Comparison of ENCODE assay signal across 8 cellular contexts in the genomic region with DNA sequence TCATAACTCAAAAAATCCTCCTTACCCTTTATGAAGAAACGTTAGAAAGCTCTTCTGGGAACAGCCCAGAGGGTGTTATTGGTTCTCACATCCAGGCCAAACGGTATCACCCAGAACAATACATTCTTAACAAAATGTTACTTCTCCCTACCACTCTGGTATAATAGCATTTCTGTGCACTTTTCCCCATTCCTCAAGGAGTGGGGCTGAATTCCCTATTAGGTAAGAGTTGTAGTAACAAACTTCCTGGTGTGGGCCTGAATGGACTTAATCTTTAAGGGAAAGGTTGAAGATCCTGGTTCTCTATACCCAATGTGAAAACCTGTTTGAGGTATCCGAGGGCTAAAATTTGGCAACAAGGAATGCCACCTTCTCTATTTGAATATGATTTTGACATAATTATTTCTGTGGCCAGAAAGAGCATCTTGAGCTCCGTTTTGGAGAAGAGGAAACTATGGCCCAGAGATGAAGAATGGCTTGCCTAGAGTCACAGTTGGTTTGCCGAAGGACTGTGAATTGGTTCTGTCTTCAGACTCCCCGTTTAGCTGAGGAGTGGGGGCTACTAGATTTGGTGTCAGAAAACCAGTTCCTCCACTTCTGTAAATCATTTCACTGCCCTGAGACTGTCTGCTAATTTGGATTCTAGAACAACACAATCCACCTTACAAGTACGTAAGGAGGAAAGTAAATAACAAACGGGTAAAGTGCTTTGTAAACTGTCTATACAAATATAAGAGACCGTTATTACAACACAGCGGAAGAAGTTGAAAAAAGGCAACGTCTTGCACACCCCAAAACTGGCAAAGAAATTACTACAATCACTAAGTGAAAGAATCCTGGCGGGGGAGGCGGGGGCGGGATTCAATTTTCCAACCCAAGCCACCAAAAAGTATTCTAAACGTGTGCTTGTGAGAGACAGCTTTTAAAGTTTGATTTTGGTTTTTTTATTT. TPM values are rescaled to one million over a fixed set of nuclear protein-coding genes. Genes with fewer than 3 reads are reported as not detected.
DNase-seq lines count a peak whose midpoint lies in the region; ATAC-seq and TF ChIP-seq lines count a peak whose summit lies in the region.

No MANE protein-coding gene starts in this region.

- H2BK5ac ChIP-seq in mesendoderm (ENCODE audit: low read length), result no peak overlapping the region

- no CpG with 5 or more reads among the region's 15 CpGs for WGBS in mesendoderm (ENCODE audit: extremely low coverage, insufficient coverage, low lambda C conversion rate)
- WGBS in suprapubic skin, result 9% methylated on average over 15 of the region's 15 CpGs

- no peak overlapping the region for H2AFZ ChIP-seq in OCI-LY7 (ENCODE audit: low read length)

- in situ Hi-C loops in T47D (cut with HindIII; ENCODE audit: low pct_unique_long_range_greater_than_20kb, low sequenced_read_pairs), result no loop called here

- no peak overlapping the region for H3K18ac ChIP-seq in mesendoderm (ENCODE audit: low read length)

- no peak for TF ChIP-seq POLR2A in suprapubic skin (IDR thresholded peaks at IDR 0.05)

- H3K56ac ChIP-seq in mesendoderm (ENCODE audit: low read length), result peak overlapping the region; percentile 99

- peaks cover 16% of the 10 kb centered on the region for H4K20me1 ChIP-seq in OCI-LY7 (ENCODE audit: insufficient read depth, low read length)

- H3K9me3 ChIP-seq in OCI-LY7 (ENCODE audit: low read length) (no peaks in the 10 kb centered on the region; the same call in 1 of the 2 replicates), suprapubic skin (no peaks in the 10 kb centered on the region)

- H2AK5ac ChIP-seq in mesendoderm (ENCODE audit: low read length), result no peak overlapping the region

- no peak overlapping the region for H4K5ac ChIP-seq in mesendoderm (ENCODE audit: low read length)

- peaks cover 69% of the 10 kb centered on the region for H3K79me2 ChIP-seq in OCI-LY7 (ENCODE audit: insufficient read depth, low read depth, low read length)
- H3K79me2 ChIP-seq in mesendoderm (ENCODE audit: control insufficient read depth, insufficient read depth, low read length), result peaks cover 41% of the 10 kb centered on the region

- H3K4me2 ChIP-seq in OCI-LY7 (ENCODE audit: low read length), result peak overlapping the region; percentile 97
- peak overlapping the region; percentile 75 for H3K4me2 ChIP-seq in mesendoderm (ENCODE audit: low read length)

- H3K27me3 ChIP-seq in mesendoderm (ENCODE audit: insufficient read depth, low read length, poor library complexity) (no peaks in the 10 kb centered on the region), suprapubic skin (no peaks in the 10 kb centered on the region)

- no peak overlapping the region for H3K23ac ChIP-seq in mesendoderm (ENCODE audit: low read length)

- H3K27ac ChIP-seq in OCI-LY7 (ENCODE audit: low read depth, low read length, poor library complexity, severe bottlenecking), result peak overlapping the region; percentile 95
- H3K27ac ChIP-seq in mesendoderm (ENCODE audit: low read depth, low read length), result no peak overlapping the region
- peak overlapping the region; percentile 99 for H3K27ac ChIP-seq in suprapubic skin

- no peak overlapping the region for H4K8ac ChIP-seq in mesendoderm (ENCODE audit: low read depth, low read length)

- no peak for TF ChIP-seq EP300 in suprapubic skin (IDR thresholded peaks at IDR 0.05)

- intact Hi-C loops in OCI-LY7 (cut with micrococcal nuclease; ENCODE audit: unreplicated experiment), result no loop called here

- H3K79me1 ChIP-seq in mesendoderm (ENCODE audit: low read length), result peaks cover 3% of the 10 kb centered on the region

- BruUV-seq in OCI-LY7 (replicated peaks; lab: Mats Ljungman, UMichigan), result TSS peak; percentile 62

- ATAC-seq in HG03571 (IDR thresholded peaks at IDR 0.05; ENCODE audit: unreplicated experiment), result no peak

- peaks cover 50% of the 10 kb centered on the region for H3K36me3 ChIP-seq in OCI-LY7 (ENCODE audit: insufficient read depth, low read length)
- peaks cover 2% of the 10 kb centered on the region for H3K36me3 ChIP-seq in mesendoderm (ENCODE audit: control insufficient read depth, insufficient read depth, low read length)
- H3K36me3 ChIP-seq in suprapubic skin, result peaks cover 8% of the 10 kb centered on the region

- CTCF ChIA-PET in OCI-LY7 (lab: Charles Lee; ENCODE audit: unreplicated experiment), result no interaction called here

- peaks cover 21% of the 10 kb centered on the region for H3K4me1 ChIP-seq in OCI-LY7 (ENCODE audit: insufficient read depth, low read length, poor library complexity, severe bottlenecking)
- peaks cover 4% of the 10 kb centered on the region for H3K4me1 ChIP-seq in mesendoderm (ENCODE audit: control insufficient read depth, low read depth, low read length)
- peaks cover 21% of the 10 kb centered on the region for H3K4me1 ChIP-seq in suprapubic skin

- no peaks in the 10 kb centered on the region for H3K9me2 ChIP-seq in OCI-LY7 (ENCODE audit: insufficient read depth, low read length)

- POLR2A ChIA-PET in OCI-LY7 (lab: Charles Lee), result interaction anchor here (0.6 to 2.2 kb wide), 13 partner anchors 8 to 1135 kb away, joined by 3 to 8 read pairs (median 4); a partner anchor contains a TSS

- H2BK120ac ChIP-seq in mesendoderm (ENCODE audit: low read depth, low read length), result no peak overlapping the region

- H3K4ac ChIP-seq in mesendoderm (ENCODE audit: low read depth, low read length), result no peak overlapping the region

- H3K9ac ChIP-seq in mesendoderm (ENCODE audit: low read length), result peak overlapping the region; percentile 99

- no peak overlapping the region for H2BK15ac ChIP-seq in mesendoderm (replicated peaks; ENCODE audit: low read depth)

- DNase-seq in NCI-H510A treated with DMSO at 0.1 percent for 48 hours (lab: John Stamatoyannopoulos, UW) (peak; percentile 37), NCI-H510A (lab: John Stamatoyannopoulos, UW) (no peak), OCI-LY7 (ENCODE audit: low spot score) (peak; percentile 42), T47D (ENCODE audit: low read depth in 1 of 2, low spot score in 1 of 2) (peak; percentile 27 to 54), mesendoderm (peak; percentile 18), suprapubic skin (ENCODE audit: low spot score in 2 of 2) (peak in 1 of 2 donors; percentile 77)
- no peak for DNase-seq in NK-92 treated with Interleukin-12 subunit alpha and Interleukin-12 subunit beta, amount 100 ng/mL, for 24 hours (lab: John Stamatoyannopoulos, UW)

- no peak for TF ChIP-seq CTCF in OCI-LY7 (conservative IDR thresholded peaks at IDR 0.05; ENCODE audit: low read length)
- TF ChIP-seq CTCF in suprapubic skin (IDR thresholded peaks at IDR 0.05), result no peak

- peak overlapping the region; percentile 96 for H3K4me3 ChIP-seq in OCI-LY7 (ENCODE audit: low read depth, low read length, poor library complexity, severe bottlenecking)
- peak overlapping the region; percentile 99 for H3K4me3 ChIP-seq in mesendoderm (ENCODE audit: low read length)
- H3K4me3 ChIP-seq in suprapubic skin, result peak overlapping the region; percentile 99

RNA-seq across cellular contexts. Expression of a gene that starts 2.3 kb away (rescaled TPM):
- 52.8 and 73.5 TPM in 2 replicates for total RNA-seq in OCI-LY7 (2014; rRNA removed; shearing (Covaris generic))
- total RNA-seq in OCI-LY7 (2022) (152 and 170 TPM in 2 replicates), suprapubic skin (10 to 100 TPM in 3 of 4 donors, 1 to 10 TPM in 1; 7.5 to 17.6 (median 13.7) TPM)
- polyA plus RNA-seq in mesendoderm (2013, experiment 1 of 2), result 111 TPM
- polyA plus RNA-seq in mesendoderm (2013, experiment 2 of 2), result 116 TPM

RNA-seq across cellular contexts. Expression of a gene that starts 23.9 kb away (rescaled TPM):
- not detected in 2 replicates for total RNA-seq in OCI-LY7 (2014; rRNA removed; shearing (Covaris generic))
- total RNA-seq in OCI-LY7 (2022) (not detected in 2 replicates), suprapubic skin (1 to 10 TPM in 2 of 4 donors, under 1 TPM in 2; 0.64 to 2.8 (median 1.1) TPM)
- polyA plus RNA-seq in mesendoderm (2013, experiment 1 of 2), result 14.7 TPM
- 13.5 TPM for polyA plus RNA-seq in mesendoderm (2013, experiment 2 of 2)

RNA-seq across cellular contexts. Expression of a gene that starts 35.2 kb away (rescaled TPM):
- total RNA-seq in OCI-LY7 (2014; rRNA removed; shearing (Covaris generic)), result 83.3 and 113 TPM in 2 replicates
- 122 and 124 TPM in 2 replicates for total RNA-seq in OCI-LY7 (2022)
- 55.8 TPM for polyA plus RNA-seq in mesendoderm (2013, experiment 1 of 2)
- polyA plus RNA-seq in mesendoderm (2013, experiment 2 of 2), result 54.2 TPM
- total RNA-seq in suprapubic skin, result 100 to 1,000 TPM in 3 of 4 donors, 10 to 100 TPM in 1; 92.5 to 141 (median 125) TPM

RNA-seq across cellular contexts. Expression of a gene that starts 39.0 kb away (rescaled TPM):
- 0.44 TPM in 1 of 2 replicates, not detected in the other for total RNA-seq in OCI-LY7 (2014; rRNA removed; shearing (Covaris generic))
- 0.61 and 1.5 TPM in 2 replicates for total RNA-seq in OCI-LY7 (2022)
- polyA plus RNA-seq in mesendoderm (2013, experiment 1 of 2), result 13.3 TPM
- polyA plus RNA-seq in mesendoderm (2013, experiment 2 of 2), result 12.9 TPM
- total RNA-seq in suprapubic skin, result 10 to 100 TPM in 1 of 4 donors, 1 to 10 TPM in 2, under 1 TPM in 1; 0.96 to 16.0 (median 1.5) TPM

RNA-seq across cellular contexts. Expression of a gene that starts 48.7 kb away (rescaled TPM):
- total RNA-seq in OCI-LY7 (2014; rRNA removed; shearing (Covaris generic)), result not detected in 2 replicates
- total RNA-seq in OCI-LY7 (2022) (0.63 and 0.68 TPM in 2 replicates), suprapubic skin (10 to 100 TPM; 15.8 to 37.4 (median 28.1) TPM)
- polyA plus RNA-seq in mesendoderm (2013, experiment 1 of 2), result 2.5 TPM
- polyA plus RNA-seq in mesendoderm (2013, experiment 2 of 2), result 2.0 TPM

Comparison
In these comparisons a context has a peak if more than half of its experiments do, and no peak if none do; other contexts are left out.
1. DNase-seq: peak in NCI-H510A treated with DMSO at 0.1 percent for 48 hours (single experiment), OCI-LY7 (single experiment), T47D (2 of 2) and mesendoderm (single experiment); none in NCI-H510A (single experiment) and NK-92 treated with Interleukin-12 subunit alpha and Interleukin-12 subunit beta, amount 100 ng/mL, for 24 hours (single experiment).
2. Peak in every context shown above with its lines, with median percentiles within 50 percentile points of each other: H3K4me3 ChIP-seq.